In the genomic region with DNA sequence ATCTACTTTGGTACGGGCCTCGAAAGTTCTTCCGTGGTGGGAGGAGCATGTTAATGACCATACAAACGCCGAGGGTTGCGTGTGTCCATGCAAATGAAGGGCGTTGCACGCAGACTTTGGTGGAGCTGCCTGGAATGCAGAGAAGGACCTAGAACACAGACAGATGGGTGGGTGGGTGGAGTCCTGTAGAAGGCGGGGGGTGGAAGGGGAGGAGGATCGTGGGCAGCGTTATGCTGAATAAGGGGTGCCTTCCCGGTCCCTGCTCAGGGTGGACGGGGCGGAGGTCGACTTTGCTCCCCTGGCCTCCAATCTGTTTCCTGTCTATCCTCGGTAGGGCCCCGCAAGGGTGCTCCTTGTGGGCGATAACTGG, we compare ENCODE assay signal across 8 cellular contexts. TPM values are rescaled to one million over a fixed set of nuclear protein-coding genes. Genes with fewer than 3 reads are reported as not detected.
DNase-seq lines count a peak whose midpoint lies in the region; ATAC-seq and TF ChIP-seq lines count a peak whose summit lies in the region.

No MANE protein-coding gene starts in this region.

- peaks cover 9 to 14% (median 13%) of the 10 kb centered on the region in 3 donors for H3K27me3 Mint-ChIP-seq in immature natural killer cell (ENCODE audit: low read depth in 3 of 3)

- H3K4me3 ChIP-seq in heart right ventricle (peak overlapping the region; percentile 24 to 90 (median 78)), SK-N-MC (peak overlapping the region; percentile 88), urinary bladder (ENCODE audit: low read depth, low read length) (peak overlapping the region; percentile 74)

- H3K36me3 ChIP-seq in heart right ventricle (peaks cover 0 to 18% (median 0%) of the 10 kb centered on the region in 9 donors), SK-N-MC (ENCODE audit: insufficient read depth, low read length) (peaks cover 6% of the 10 kb centered on the region; the same call in 1 of the 2 replicates), urinary bladder (ENCODE audit: insufficient read depth) (no peaks in the 10 kb centered on the region)

- no peak overlapping the region for H3K27ac Mint-ChIP-seq in immature natural killer cell

- peaks cover 17 to 29% of the 10 kb centered on the region in 2 donors for H3K4me1 Mint-ChIP-seq in immature natural killer cell

- no peak overlapping the region for H3K9ac ChIP-seq in SK-N-MC (ENCODE audit: insufficient read length)

- no peaks in the 10 kb centered on the region for H3K9me3 ChIP-seq in heart right ventricle
- H3K9me3 ChIP-seq in SK-N-MC (ENCODE audit: low read depth, low read length), result no peaks in the 10 kb centered on the region

- intact Hi-C loops in heart right ventricle (cut with DNase I) (no loop called here), Right ventricle myocardium superior (cut with DNase I) (no loop called here), head of caudate nucleus (cut with DNase I) (no loop called here)

- peak overlapping the region in 1 of 10 donors; percentile 3 for H3K27ac ChIP-seq in heart right ventricle
- H3K27ac ChIP-seq in SK-N-MC, result no peak overlapping the region
- no peak overlapping the region for H3K27ac ChIP-seq in urinary bladder (ENCODE audit: low read depth)

- TF ChIP-seq CTCF in heart right ventricle (IDR thresholded peaks at IDR 0.05), result no peak

- peaks cover 14 to 67% (median 58%) of the 10 kb centered on the region in 9 donors for H3K4me1 ChIP-seq in heart right ventricle
- H3K4me1 ChIP-seq in urinary bladder (ENCODE audit: insufficient read depth), result peaks cover 7% of the 10 kb centered on the region

- ATAC-seq in heart right ventricle (no peak), Right ventricle myocardium superior (ENCODE audit: poor library complexity) (no peak), HG03354 (IDR thresholded peaks at IDR 0.05; ENCODE audit: poor library complexity, severe bottlenecking, unreplicated experiment) (no peak)

- H3K36me3 Mint-ChIP-seq in immature natural killer cell, result no peaks in the 10 kb centered on the region

- H3K9me3 Mint-ChIP-seq in immature natural killer cell, result no peaks in the 10 kb centered on the region

- H3K27me3 ChIP-seq in heart right ventricle, result peaks cover 44 to 56% (median 50%) of the 10 kb centered on the region in 7 donors

- DNase-seq in heart right ventricle, result no peak
- no peak for DNase-seq in Right ventricle myocardium superior
- DNase-seq in SK-N-MC (ENCODE audit: low read depth, low spot score), result no peak
- no peak for DNase-seq in immature natural killer cell
- no peak for DNase-seq in glomerular visceral epithelial cell (ENCODE audit: extremely low spot score)
- DNase-seq in head of caudate nucleus, result no peak

- peak overlapping the region; percentile 76 to 80 (median 79) for H3K4me3 Mint-ChIP-seq in immature natural killer cell

- 14 to 18% methylated on average over 17 to 18 of the region's 18 CpGs for WGBS in heart right ventricle, 2 donors
- WGBS in urinary bladder, result 18% methylated on average over 18 of the region's 18 CpGs

RNA-seq across cellular contexts. Expression of a gene that starts 0.8 kb away (rescaled TPM):
- 10 to 100 TPM in 1 of 10 donors, 1 to 10 TPM in 9; 3.7 to 13.8 (median 6.5) TPM for total RNA-seq in heart right ventricle
- 10 to 100 TPM in 1 of 2 donors, 1 to 10 TPM in 1; 8.2 to 17.9 TPM for polyA plus RNA-seq in heart right ventricle
- 7.7 TPM for total RNA-seq in Right ventricle myocardium superior
- 1 to 10 TPM; 2.7 to 3.5 (median 2.7) TPM for polyA plus RNA-seq in immature natural killer cell
- 4.5 TPM for total RNA-seq in urinary bladder
- 5.1 TPM for polyA plus RNA-seq in urinary bladder

RNA-seq across cellular contexts. Expression of a gene that starts 4.3 kb away (rescaled TPM):
- not detected for total RNA-seq in heart right ventricle
- not detected for polyA plus RNA-seq in heart right ventricle
- total RNA-seq in Right ventricle myocardium superior, result not detected
- not detected for polyA plus RNA-seq in immature natural killer cell
- total RNA-seq in urinary bladder, result 0.11 TPM
- polyA plus RNA-seq in urinary bladder, result not detected

RNA-seq across cellular contexts. Expression of a gene that starts 11.9 kb away (rescaled TPM):
- total RNA-seq in heart right ventricle (1 to 10 TPM in 2 of 10 donors, under 1 TPM in 7, not detected in 1; 0.34 to 4.2 (median 0.66) TPM), Right ventricle myocardium superior (1.1 TPM), urinary bladder (2.5 TPM)
- polyA plus RNA-seq in heart right ventricle (1 to 10 TPM; 1.4 to 3.7 TPM), immature natural killer cell (1 to 10 TPM in 2 of 3 donors, not detected in 1; 3.2 to 4.3 TPM), urinary bladder (1.1 TPM)

RNA-seq across cellular contexts. Expression of a gene that starts 44.4 kb away (rescaled TPM):
- total RNA-seq in heart right ventricle (1 to 10 TPM in 3 of 10 donors, under 1 TPM in 7; 0.19 to 1.5 (median 0.79) TPM), Right ventricle myocardium superior (0.73 TPM), urinary bladder (not detected)
- polyA plus RNA-seq in heart right ventricle (1 to 10 TPM; 1.0 to 3.2 TPM), immature natural killer cell (not detected), urinary bladder (0.04 TPM)

RNA-seq across cellular contexts. Expression of a gene that starts 49.6 kb away (rescaled TPM):
- total RNA-seq in heart right ventricle, result under 1 TPM in 1 of 10 donors, not detected in 9; 0.28 TPM
- polyA plus RNA-seq in heart right ventricle, result under 1 TPM in 1 of 2 donors, not detected in 1; 0.03 TPM
- not detected for total RNA-seq in Right ventricle myocardium superior
- not detected for polyA plus RNA-seq in immature natural killer cell
- total RNA-seq in urinary bladder, result not detected
- polyA plus RNA-seq in urinary bladder, result not detected
